In genomic region chr7:94907420-94908203, GRCh38 we compare ENCODE assay signal across 8 cellular contexts. TPM values are rescaled to one million over a fixed set of nuclear protein-coding genes. Genes with fewer than 3 reads are reported as not detected.
DNase-seq lines count a peak whose midpoint lies in the region; ATAC-seq, FAIRE-seq and TF ChIP-seq lines count a peak whose summit lies in the region.

PPP1R9A (plus strand) TSS chr7:94907594; CDS start chr7:94910114, 2,520 bp downstream.

- H3K27ac Mint-ChIP-seq in activated naive CD4-positive, alpha-beta T cell treated with anti-CD3 and anti-CD28 coated beads for 36 hours = no peak within 1 kb of the TSS

- no TSS peak for BruUV-seq in OCI-LY7 (replicated peaks; lab: Mats Ljungman, UMichigan)

- peak; percentile 81 for ATAC-seq in body of pancreas

- peaks cover 3% of the 10 kb centered on the region for H3K4me1 Mint-ChIP-seq in activated naive CD4-positive, alpha-beta T cell treated with anti-CD3 and anti-CD28 coated beads for 36 hours (ENCODE audit: low read depth)

- H3K79me2 ChIP-seq in OCI-LY7 (ENCODE audit: insufficient read depth, low read depth, low read length) = no peaks in the 10 kb centered on the region

- no peaks in the 10 kb centered on the region for H3K9me2 ChIP-seq in OCI-LY7 (ENCODE audit: insufficient read depth, low read length)

- H3K9me3 ChIP-seq in body of pancreas (no peaks in the 10 kb centered on the region), iPS-18c (ENCODE audit: control insufficient read depth, insufficient read depth, low read length) (no peaks in the 10 kb centered on the region), OCI-LY7 (ENCODE audit: low read length) (no peaks in the 10 kb centered on the region)

- H3K9me3 Mint-ChIP-seq in activated naive CD4-positive, alpha-beta T cell treated with anti-CD3 and anti-CD28 coated beads for 36 hours = no peaks in the 10 kb centered on the region

- no peaks in the 10 kb centered on the region for H3K36me3 ChIP-seq in body of pancreas (replicated peaks in 1 of 2; ENCODE audit: insufficient read depth in 1 of 2, low read depth in 2 of 2)
- H3K36me3 ChIP-seq in OCI-LY7 (ENCODE audit: insufficient read depth, low read length) = no peaks in the 10 kb centered on the region

- peak in 2 of 3 donors; percentile 8 to 44 for TF ChIP-seq POLR2A in body of pancreas (IDR thresholded peaks at IDR 0.05)
- TF ChIP-seq POLR2A in GM12892 (IDR thresholded peaks at IDR 0.05; ENCODE audit: low read depth, low read length) = no peak

- no peaks in the 10 kb centered on the region for H3K27me3 ChIP-seq in body of pancreas

- H4K20me1 ChIP-seq in OCI-LY7 (ENCODE audit: insufficient read depth, low read length) = no peaks in the 10 kb centered on the region

- POLR2A ChIA-PET in OCI-LY7 (lab: Charles Lee) = no interaction called here

- H3K27me3 Mint-ChIP-seq in activated naive CD4-positive, alpha-beta T cell treated with anti-CD3 and anti-CD28 coated beads for 36 hours (ENCODE audit: low read depth) = peaks cover 40% of the 10 kb centered on the region

- DNase-seq in activated naive CD4-positive, alpha-beta T cell treated with anti-CD3 and anti-CD28 coated beads for 36 hours = no peak
- no peak for DNase-seq in activated naive CD4-positive, alpha-beta T cell treated with Interleukin-2 at 50 U/mL for 16 hours
- DNase-seq in NCI-H2171 treated with DMSO at 0.1 percent for 48 hours (lab: John Stamatoyannopoulos, UW) (peak; percentile 57), body of pancreas (peak; percentile 69 to 80 (median 72)), retina (peak; percentile 88), GM12892 (ENCODE audit: insufficient read length) (no peak), OCI-LY7 (ENCODE audit: low spot score) (no peak)

- peak within 1 kb of the TSS; percentile 15 for H3K4me3 Mint-ChIP-seq in activated naive CD4-positive, alpha-beta T cell treated with anti-CD3 and anti-CD28 coated beads for 36 hours

- FAIRE-seq in GM12892 (lab: Jason Lieb, UNC) = no peak

- H3K27ac ChIP-seq in body of pancreas (peak within 1 kb of the TSS; percentile 73 to 86 (median 82)), OCI-LY7 (ENCODE audit: low read depth, low read length, poor library complexity, severe bottlenecking) (no peak within 1 kb of the TSS)

- no peak within 1 kb of the TSS for H3K4me2 ChIP-seq in OCI-LY7 (ENCODE audit: low read length)

- TF ChIP-seq CTCF in body of pancreas (IDR thresholded peaks at IDR 0.05) (peak in 6 of 7 experiments; percentile 23 to 64 (median 58)), OCI-LY7 (conservative IDR thresholded peaks at IDR 0.05; ENCODE audit: low read length) (no peak)

- H3K4me1 ChIP-seq in body of pancreas = peaks cover 17% of the 10 kb centered on the region
- no peaks in the 10 kb centered on the region for H3K4me1 ChIP-seq in OCI-LY7 (ENCODE audit: insufficient read depth, low read length, poor library complexity, severe bottlenecking)

- H3K4me3 ChIP-seq in body of pancreas (peak within 1 kb of the TSS; percentile 24 to 46), iPS-18c (ENCODE audit: insufficient read depth, low read depth, low read length) (peak within 1 kb of the TSS; percentile 60), OCI-LY7 (ENCODE audit: low read depth, low read length, poor library complexity, severe bottlenecking) (no peak within 1 kb of the TSS)

- H2AFZ ChIP-seq in OCI-LY7 (ENCODE audit: low read length) = no peak within 1 kb of the TSS

- 1 to 7% methylated on average over 20 to 51 of the region's 95 CpGs for WGBS in body of pancreas, 2 donors

- H3K36me3 Mint-ChIP-seq in activated naive CD4-positive, alpha-beta T cell treated with anti-CD3 and anti-CD28 coated beads for 36 hours (ENCODE audit: low read depth) = no peaks in the 10 kb centered on the region

- CTCF ChIA-PET in activated naive CD4-positive, alpha-beta T cell treated with anti-CD3 and anti-CD28 coated beads for 36 hours (lab: Charles Lee) = no interaction called here
- CTCF ChIA-PET in OCI-LY7 (lab: Charles Lee; ENCODE audit: unreplicated experiment) = no interaction called here

- intact Hi-C loops in activated naive CD4-positive, alpha-beta T cell treated with anti-CD3 and anti-CD28 coated beads for 36 hours (cut with micrococcal nuclease) = loop anchor here (10.0 kb wide), 1 partner anchor 567 kb away; no protein-coding TSS in a partner anchor
- intact Hi-C loops in body of pancreas (cut with DNase I) (no loop called here), OCI-LY7 (cut with micrococcal nuclease; ENCODE audit: unreplicated experiment) (no loop called here)

RNA-seq across cellular contexts. Expression of gene PPP1R9A, which starts in this region (rescaled TPM):
- total RNA-seq in activated naive CD4-positive, alpha-beta T cell treated with anti-CD3 and anti-CD28 coated beads for 36 hours = not detected
- total RNA-seq in body of pancreas = 10 to 100 TPM; 16.1 to 44.2 TPM
- polyA plus RNA-seq in GM12892 (2012; ENCODE audit: missing spikeins) = not detected
- 0.21 TPM in 1 of 2 replicates, not detected in the other for total RNA-seq in OCI-LY7 (2014; rRNA removed; shearing (Covaris generic))
- total RNA-seq in OCI-LY7 (2022) = not detected in 2 replicates

Comparison
In these comparisons a context has a peak if more than half of its experiments do, and no peak if none do; other contexts are left out.
1. RNA of gene PPP1R9A (total RNA-seq): 16.1 to 44.2 TPM in body of pancreas; not detected in activated naive CD4-positive, alpha-beta T cell treated with anti-CD3 and anti-CD28 coated beads for 36 hours and 0.21 TPM in OCI-LY7; every median in the first group is over 10 times any median in the second.
2. DNase-seq: peak in NCI-H2171 treated with DMSO at 0.1 percent for 48 hours (single experiment), body of pancreas (4 of 4) and retina (single experiment); none in activated naive CD4-positive, alpha-beta T cell treated with anti-CD3 and anti-CD28 coated beads for 36 hours (single experiment), activated naive CD4-positive, alpha-beta T cell treated with Interleukin-2 at 50 U/mL for 16 hours (single experiment), GM12892 (single experiment) and OCI-LY7 (single experiment).